ENCODE assay signal across 1 cellular context in the genomic region with DNA sequence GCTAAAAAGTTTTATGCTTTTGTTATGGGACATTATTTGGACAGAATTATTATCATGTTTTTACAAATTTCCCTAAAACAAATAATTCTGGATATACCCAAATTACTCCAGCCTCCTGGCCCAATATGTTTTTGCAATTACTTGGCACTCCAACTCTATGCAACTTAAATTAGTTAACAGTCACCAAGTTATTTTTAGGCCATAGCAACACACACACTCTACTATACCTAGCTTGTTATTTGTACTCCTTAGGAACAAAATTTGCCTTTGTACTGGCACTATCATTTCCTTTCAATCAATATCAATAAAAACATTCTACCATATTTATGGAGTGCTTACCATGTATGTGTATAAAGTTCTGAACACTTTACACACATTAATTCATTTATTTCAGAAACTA.
TF ChIP-seq lines count a peak whose summit lies in the region.

No MANE protein-coding gene starts in this region.

TF ChIP-seq in IMR-90, 13 proteins besides CTCF, POLR2A, EP300 and RAD21:
- TF ChIP-seq CEBPB (IDR thresholded peaks at IDR 0.05; ENCODE audit: low read depth, low read length) (no peak), CHD1 (IDR thresholded peaks at IDR 0.05; ENCODE audit: low read depth, low read length) (no peak), RFX5 (IDR thresholded peaks at IDR 0.05; ENCODE audit: low read depth, low read length) (no peak), BHLHE40 (IDR thresholded peaks at IDR 0.05; ENCODE audit: low read depth, low read length) (no peak), MAZ (IDR thresholded peaks at IDR 0.05; ENCODE audit: borderline replicate concordance, low read depth, low read length) (no peak), MAFK (IDR thresholded peaks at IDR 0.05; ENCODE audit: low read depth, low read length) (no peak), NFE2L2 (IDR thresholded peaks at IDR 0.05; ENCODE audit: low read depth, low read length) (no peak), MXI1 (IDR thresholded peaks at IDR 0.05; ENCODE audit: borderline replicate concordance, low read depth, low read length) (no peak), FOS (IDR thresholded peaks at IDR 0.05; ENCODE audit: low read depth, low read length) (no peak), SMC3 (IDR thresholded peaks at IDR 0.05; ENCODE audit: low read depth, low read length) (no peak), RCOR1 (IDR thresholded peaks at IDR 0.05; ENCODE audit: insufficient replicate concordance, low read length) (no peak)
- TF ChIP-seq, protein P1, sequence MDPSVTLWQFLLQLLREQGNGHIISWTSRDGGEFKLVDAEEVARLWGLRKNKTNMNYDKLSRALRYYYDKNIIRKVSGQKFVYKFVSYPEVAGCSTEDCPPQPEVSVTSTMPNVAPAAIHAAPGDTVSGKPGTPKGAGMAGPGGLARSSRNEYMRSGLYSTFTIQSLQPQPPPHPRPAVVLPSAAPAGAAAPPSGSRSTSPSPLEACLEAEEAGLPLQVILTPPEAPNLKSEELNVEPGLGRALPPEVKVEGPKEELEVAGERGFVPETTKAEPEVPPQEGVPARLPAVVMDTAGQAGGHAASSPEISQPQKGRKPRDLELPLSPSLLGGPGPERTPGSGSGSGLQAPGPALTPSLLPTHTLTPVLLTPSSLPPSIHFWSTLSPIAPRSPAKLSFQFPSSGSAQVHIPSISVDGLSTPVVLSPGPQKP (IDR thresholded peaks at IDR 0.05; ENCODE audit: borderline replicate concordance, low read depth, low read length): no peak
- TF ChIP-seq, protein P2, sequence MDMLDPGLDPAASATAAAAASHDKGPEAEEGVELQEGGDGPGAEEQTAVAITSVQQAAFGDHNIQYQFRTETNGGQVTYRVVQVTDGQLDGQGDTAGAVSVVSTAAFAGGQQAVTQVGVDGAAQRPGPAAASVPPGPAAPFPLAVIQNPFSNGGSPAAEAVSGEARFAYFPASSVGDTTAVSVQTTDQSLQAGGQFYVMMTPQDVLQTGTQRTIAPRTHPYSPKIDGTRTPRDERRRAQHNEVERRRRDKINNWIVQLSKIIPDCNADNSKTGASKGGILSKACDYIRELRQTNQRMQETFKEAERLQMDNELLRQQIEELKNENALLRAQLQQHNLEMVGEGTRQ (IDR thresholded peaks at IDR 0.05; ENCODE audit: low read depth, low read length): no peak
TF ChIP-seq in IMR-90: peak in this region for 0.
